ENCODE assay signal across 11 cellular contexts in the genomic region with DNA sequence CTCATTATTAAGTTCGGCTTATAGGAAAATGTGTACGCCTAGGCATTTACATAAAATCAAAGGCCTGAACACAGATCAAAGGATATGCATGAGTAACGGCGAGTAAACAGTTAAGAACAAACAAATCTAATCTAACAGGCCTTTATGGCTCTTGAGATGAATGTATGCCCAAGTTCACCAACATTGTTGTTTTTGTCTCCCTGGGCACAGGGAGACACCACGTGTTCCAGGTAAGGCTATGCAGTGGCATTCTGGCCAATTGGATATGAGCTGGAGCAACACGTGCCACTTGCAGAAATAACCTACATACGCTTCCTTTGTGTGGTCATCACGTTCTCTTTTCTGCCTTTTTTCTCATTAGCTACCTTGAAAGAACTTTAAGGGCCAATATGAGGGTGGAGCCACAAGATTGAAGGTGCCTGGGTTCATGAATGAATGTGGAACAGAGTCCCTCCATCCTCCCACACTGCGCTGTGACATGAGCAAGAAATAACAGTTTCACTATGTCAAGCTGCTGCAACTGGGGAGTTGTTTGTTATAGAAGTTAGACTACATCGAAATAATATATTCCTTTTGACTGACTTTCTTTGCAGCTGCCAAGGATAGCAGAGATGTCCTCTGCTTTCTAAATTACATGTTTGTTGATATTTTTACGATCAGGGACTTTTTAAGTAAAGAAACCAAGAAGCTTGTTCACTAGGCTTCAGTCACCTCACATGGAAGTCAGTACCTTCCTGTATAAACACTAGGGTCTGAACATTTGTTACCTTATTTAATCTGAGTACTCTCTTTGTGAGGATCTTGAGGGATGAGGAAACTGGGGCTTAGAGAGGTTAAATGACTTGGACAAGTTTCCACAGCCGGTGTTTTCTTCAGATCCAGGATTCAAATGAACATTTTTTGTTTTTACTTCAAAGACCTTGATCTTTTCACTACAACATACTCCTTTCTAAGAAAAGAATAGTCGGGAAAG.
DNase-seq lines count a peak whose midpoint lies in the region; ATAC-seq and TF ChIP-seq lines count a peak whose summit lies in the region.
"Had no signal": no experiment of that assay in that cellular context is flagged by ENCODE, and none has a peak within 500 bp of the region (broad histone marks: within the 10 kb centered on the region; RNA-seq: fewer than 3 reads in every experiment).

No MANE protein-coding gene starts in this region.

- no peak for TF ChIP-seq POLR2A in tibial nerve (IDR thresholded peaks at IDR 0.05)

- no peak for TF ChIP-seq CTCF in tibial nerve (IDR thresholded peaks at IDR 0.05)

- H3K9me3 ChIP-seq in tibial nerve: no peaks in the 10 kb centered on the region
- H3K9me3 ChIP-seq: adrenal gland had no signal

- no peaks in the 10 kb centered on the region for H3K27me3 ChIP-seq in tibial nerve
- H3K27me3 ChIP-seq: adrenal gland had no signal

- WGBS in tibial nerve, 2 donors: 84 to 89% methylated on average over 13 of the region's 13 CpGs

- no peaks in the 10 kb centered on the region for H3K36me3 ChIP-seq in tibial nerve
- H3K36me3 ChIP-seq: adrenal gland had no signal

- DNase-seq in stimulated activated CD4-positive, alpha-beta T cell treated with anti-CD3 and anti-CD28 coated beads, Interleukin-15, amount 100 ng/mL, for 24 hours: peak; percentile 18
- DNase-seq in stimulated activated CD4-positive, alpha-beta T cell treated with anti-CD3 and anti-CD28 coated beads, Interleukin-1b, Interleukin-23, amount 100 ng/mL, for 48 hours: no peak
- DNase-seq in NCI-H526 (lab: John Stamatoyannopoulos, UW) (peak; percentile 61 to 68), tibial nerve (ENCODE audit: low spot score in 2 of 2) (no peak), caudate nucleus (lab: John Stamatoyannopoulos, UW) (no peak)
- DNase-seq: adrenal gland, NCI-H774, Right ventricle myocardium superior had no signal

- H3K4me1 ChIP-seq in tibial nerve: peaks cover 0 to 15% (median 2%) of the 10 kb centered on the region in 4 donors

- ATAC-seq in esophagus mucosa (peak; percentile 26), GM21381 (IDR thresholded peaks at IDR 0.05; ENCODE audit: unreplicated experiment) (no peak), GM19023 (IDR thresholded peaks at IDR 0.05; ENCODE audit: unreplicated experiment) (no peak)

- no peak overlapping the region for H3K4me3 ChIP-seq in tibial nerve
- H3K4me3 ChIP-seq: adrenal gland had no signal

- TF ChIP-seq EP300 in tibial nerve (IDR thresholded peaks at IDR 0.05): no peak

- H3K27ac ChIP-seq in tibial nerve (no peak overlapping the region), caudate nucleus (ENCODE audit: low read depth, low read length) (no peak overlapping the region)
- H3K27ac ChIP-seq: adrenal gland had no signal

Comparison
In these comparisons a context has a peak if more than half of its experiments do, and no peak if none do; other contexts are left out.
1. DNase-seq: peak in stimulated activated CD4-positive, alpha-beta T cell treated with anti-CD3 and anti-CD28 coated beads, Interleukin-15, amount 100 ng/mL, for 24 hours (single experiment) and NCI-H526 (2 of 2); none in stimulated activated CD4-positive, alpha-beta T cell treated with anti-CD3 and anti-CD28 coated beads, Interleukin-1b, Interleukin-23, amount 100 ng/mL, for 48 hours (single experiment), tibial nerve (0 of 2) and caudate nucleus (0 of 61).